Comparison of ENCODE assay signal across 13 cellular contexts in the genomic region with DNA sequence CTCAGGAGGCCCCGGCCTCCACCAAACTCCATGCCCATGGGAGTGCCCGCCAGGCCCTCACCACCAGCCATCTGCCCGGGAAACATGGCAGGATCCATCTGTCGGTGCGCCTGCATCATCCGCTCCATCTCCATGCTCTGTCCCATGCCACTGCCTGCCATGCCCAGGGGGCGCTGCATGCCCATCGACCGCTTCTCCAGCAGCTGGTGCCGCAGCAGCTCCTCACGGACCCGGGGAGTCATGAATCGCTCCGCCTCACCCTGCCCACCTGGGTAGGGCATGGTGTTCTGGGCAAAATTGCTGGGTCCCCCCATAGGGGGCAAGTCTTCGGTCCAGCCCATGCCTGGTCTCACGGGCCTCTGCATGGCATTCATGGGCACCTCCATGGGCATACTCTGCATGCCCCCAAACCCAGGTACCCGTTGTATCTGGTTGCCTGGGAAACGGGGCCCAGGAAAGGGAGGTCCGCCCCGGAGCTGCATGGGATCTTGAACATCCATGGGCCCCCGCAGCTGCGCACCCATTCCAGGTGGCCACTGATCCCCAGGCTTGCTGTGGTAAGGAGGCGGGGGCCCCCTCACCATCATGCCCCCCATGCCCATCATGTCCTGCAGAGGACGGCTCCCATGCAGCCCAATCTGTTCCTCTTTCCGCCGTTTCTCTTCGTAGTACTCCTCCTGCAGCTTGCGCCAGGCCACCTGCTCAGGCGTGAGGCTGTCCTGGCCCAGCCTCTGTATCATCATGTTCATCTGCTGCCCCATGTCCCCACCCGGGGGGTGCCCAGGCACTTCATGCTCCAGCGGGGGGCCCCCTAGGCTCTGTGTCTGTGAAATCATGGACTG. TPM values are rescaled to one million over a fixed set of nuclear protein-coding genes. Genes with fewer than 3 reads are reported as not detected.
DNase-seq lines count a peak whose midpoint lies in the region; ATAC-seq and TF ChIP-seq lines count a peak whose summit lies in the region.
"Had no signal": no experiment of that assay in that cellular context is flagged by ENCODE, and none has a peak within 500 bp of the region (broad histone marks: within the 10 kb centered on the region; RNA-seq: fewer than 3 reads in every experiment).

No MANE protein-coding gene starts in this region.

- H3K4me1 Mint-ChIP-seq in activated naive CD4-positive, alpha-beta T cell treated with anti-CD3 and anti-CD28 coated beads, Interleukin-2, amount 10 ng/mL, durations not matched to agents 7 days and 5 days: peaks cover 17% of the 10 kb centered on the region
- peaks cover 8% of the 10 kb centered on the region for H3K4me1 Mint-ChIP-seq in CD14-positive monocyte

- DNase-seq in activated naive CD4-positive, alpha-beta T cell treated with anti-CD3 and anti-CD28 coated beads, Interleukin-2, amount 10 ng/mL, durations not matched to agents 7 days and 5 days: no peak
- no peak for DNase-seq in activated naive CD4-positive, alpha-beta T cell treated with Interleukin-2 at 50 U/mL for 16 hours
- DNase-seq in RWPE1 (ENCODE audit: low spot score) (no peak), epithelial cell of esophagus (ENCODE audit: low read depth) (no peak), sciatic nerve (ENCODE audit: low spot score) (peak; percentile 65), NCI-H524 (lab: John Stamatoyannopoulos, UW) (no peak), NCI-H128 (lab: John Stamatoyannopoulos, UW; ENCODE audit: unreplicated experiment) (no peak), CD14-positive monocyte (ENCODE audit: low spot score) (no peak)
- DNase-seq: heart right ventricle, occipital lobe, T-helper 17 cell had no signal

- CTCF ChIA-PET in activated naive CD4-positive, alpha-beta T cell treated with anti-CD3 and anti-CD28 coated beads, Interleukin-2, amount 10 ng/mL, durations not matched to agents 7 days and 5 days (lab: Charles Lee): interaction anchor here (0.7 kb wide), 1 partner anchor 21 kb away, joined by 3 read pairs; no protein-coding TSS in a partner anchor
- CTCF ChIA-PET in RWPE1 (lab: Yijun Ruan, JAX): no interaction called here

- ATAC-seq in sciatic nerve: peak; percentile 22
- ATAC-seq: T-helper 17 cell had no signal

- TF ChIP-seq CTCF in RWPE1 (conservative IDR thresholded peaks at IDR 0.05; ENCODE audit: low read depth) (no peak), epithelial cell of esophagus (IDR thresholded peaks at IDR 0.05; ENCODE audit: insufficient read depth, low read depth, low read length, missing control alignments) (peak; percentile 23), CD14-positive monocyte (IDR thresholded peaks at IDR 0.05) (no peak)

- no peak overlapping the region for H3K4me3 Mint-ChIP-seq in activated naive CD4-positive, alpha-beta T cell treated with anti-CD3 and anti-CD28 coated beads, Interleukin-2, amount 10 ng/mL, durations not matched to agents 7 days and 5 days
- no peak overlapping the region for H3K4me3 Mint-ChIP-seq in CD14-positive monocyte
- H3K4me3 Mint-ChIP-seq: T-helper 17 cell had no signal

- peak overlapping the region; percentile 74 for H3K27ac Mint-ChIP-seq in activated naive CD4-positive, alpha-beta T cell treated with anti-CD3 and anti-CD28 coated beads, Interleukin-2, amount 10 ng/mL, durations not matched to agents 7 days and 5 days
- H3K27ac Mint-ChIP-seq in CD14-positive monocyte: no peak overlapping the region

- H3K27ac ChIP-seq in RWPE1: peak overlapping the region; percentile 63
- H3K27ac ChIP-seq: heart right ventricle, uterus had no signal

- intact Hi-C loops in sciatic nerve (cut with DNase I): loop anchor here (10.0 kb wide), 1 partner anchor 197 kb away; no protein-coding TSS in a partner anchor
- intact Hi-C loops in CD14-positive monocyte (cut with micrococcal nuclease): no loop called here

- no peaks in the 10 kb centered on the region for H3K27me3 Mint-ChIP-seq in activated naive CD4-positive, alpha-beta T cell treated with anti-CD3 and anti-CD28 coated beads, Interleukin-2, amount 10 ng/mL, durations not matched to agents 7 days and 5 days
- peaks cover 0 to 4% (median 3%) of the 10 kb centered on the region in 3 donors for H3K27me3 Mint-ChIP-seq in CD14-positive monocyte (ENCODE audit: low read depth in 3 of 3)
- H3K27me3 Mint-ChIP-seq: T-helper 17 cell had no signal

- peaks cover 51% of the 10 kb centered on the region for H3K36me3 Mint-ChIP-seq in activated naive CD4-positive, alpha-beta T cell treated with anti-CD3 and anti-CD28 coated beads, Interleukin-2, amount 10 ng/mL, durations not matched to agents 7 days and 5 days
- peaks cover 58 to 78% of the 10 kb centered on the region in 2 donors for H3K36me3 Mint-ChIP-seq in CD14-positive monocyte

- H3K4me3 ChIP-seq in epithelial cell of esophagus (ENCODE audit: low read length): no peak overlapping the region
- H3K4me3 ChIP-seq: heart right ventricle, uterus had no signal

- H3K9me3 Mint-ChIP-seq in activated naive CD4-positive, alpha-beta T cell treated with anti-CD3 and anti-CD28 coated beads, Interleukin-2, amount 10 ng/mL, durations not matched to agents 7 days and 5 days: no peaks in the 10 kb centered on the region
- H3K9me3 Mint-ChIP-seq in CD14-positive monocyte: no peaks in the 10 kb centered on the region

- POLR2A ChIA-PET in RWPE1 (lab: Yijun Ruan, JAX; ENCODE audit: low non-redundant PET): no interaction called here

RNA-seq across cellular contexts. Expression of gene CXCR5, which starts 18.0 kb away (rescaled TPM):
- total RNA-seq in sciatic nerve: 0.18 TPM
- under 1 TPM; 0.08 to 0.09 TPM for polyA plus RNA-seq in CD14-positive monocyte
- total RNA-seq: Daoy, occipital lobe had no signal

RNA-seq across cellular contexts. Expression of gene BCL9L, which starts 24.0 kb away (rescaled TPM):
- total RNA-seq in sciatic nerve: 53.6 TPM
- polyA plus RNA-seq in CD14-positive monocyte: 1 to 10 TPM in 1 of 2 donors, under 1 TPM in 1; 0.11 to 1.8 TPM

RNA-seq across cellular contexts. Expression of gene UPK2, which starts 54.4 kb away (rescaled TPM):
- not detected for total RNA-seq in sciatic nerve
- not detected for polyA plus RNA-seq in CD14-positive monocyte
- total RNA-seq: Daoy, heart right ventricle, occipital lobe, T-helper 17 cell, uterus had no signal
